10 cellular contexts compared by ENCODE assay signal in genomic region chr17:45046536-45047125, GRCh38. TPM values are rescaled to one million over a fixed set of nuclear protein-coding genes. Genes with fewer than 3 reads are reported as not detected.
A peak's percentile ranks its signal among the peaks of the same experiment; 100 is the strongest.
DNase-seq lines count a peak whose midpoint lies in the region; ATAC-seq and TF ChIP-seq lines count a peak whose summit lies in the region.
"Had no signal": no experiment of that assay in that cellular context is flagged by ENCODE, and none has a peak within 500 bp of the region (broad histone marks: within the 10 kb centered on the region; RNA-seq: fewer than 3 reads in every experiment).

No MANE protein-coding gene starts in this region.

- H2AFZ ChIP-seq in GM23248 = no peak overlapping the region

- no peak overlapping the region for H3K4me3 Mint-ChIP-seq in T-cell

- no peak overlapping the region for H3K4me2 ChIP-seq in GM23248 (ENCODE audit: unreplicated experiment)

- TF ChIP-seq CTCF in AG04450 (IDR thresholded peaks at IDR 0.05; ENCODE audit: low read depth, low read length) = no peak

- POLR2A ChIA-PET in AG04450 (lab: Yijun Ruan, JAX) (interaction anchor here (0.6 to 0.9 kb wide), 2 partner anchors 15 to 34 kb away, joined by 4 to 7 read pairs; no protein-coding TSS in a partner anchor), T-cell (lab: Charles Lee) (interaction anchor here (0.6 to 0.7 kb wide), 2 partner anchors 14 to 539 kb away, joined by 3 to 7 read pairs; no protein-coding TSS in a partner anchor)

- H3K4me1 ChIP-seq in GM23248 (ENCODE audit: insufficient read depth) = peaks cover 34% of the 10 kb centered on the region

- in situ Hi-C loops in GM23248 (cut with MboI) = loop anchor here (25.0 kb wide), 1 partner anchor 284 kb away; the partner anchor contains the start of gene ADAM11
- in situ Hi-C loops in KBM-7 (cut with MboI; ENCODE audit: low pct_unique_long_range_greater_than_20kb, low sequenced_read_pairs) = no loop called here

- no peak for DNase-seq in AG04450 (ENCODE audit: low read depth, low spot score)
- DNase-seq in GM23248 = peak; percentile 77
- DNase-seq in T-cell = no peak
- DNase-seq in left kidney (ENCODE audit: low read depth, low spot score) = peak; percentile 62
- DNase-seq in KBM-7 = no peak
- no peak for DNase-seq in NCI-H146 treated with DMSO at 0.1 percent for 48 hours (lab: John Stamatoyannopoulos, UW; ENCODE audit: unreplicated experiment)
- DNase-seq in iPS-NIHi7 (ENCODE audit: extremely low spot score) = no peak
- DNase-seq: left lung, NCI-H1417 treated with DMSO at 0.1 percent for 48 hours had no signal

- peak overlapping the region; percentile 27 for H3K9ac ChIP-seq in GM23248

- CTCF ChIA-PET in AG04450 (lab: Charles Lee) (interaction anchor here (0.8 to 1.8 kb wide), 3 partner anchors 49 to 126 kb away, joined by 3 to 12 read pairs (median 5); partner anchors contain the start of gene ACBD4), T-cell (lab: Charles Lee) (interaction anchor here (0.6 to 0.7 kb wide), 4 partner anchors 22 to 312 kb away, joined by 3 to 4 read pairs (median 3); no protein-coding TSS in a partner anchor)

- peak overlapping the region; percentile 23 to 61 for H3K27ac Mint-ChIP-seq in T-cell

- H3K4me3 ChIP-seq in AG04450 (ENCODE audit: low read depth, low read length) = no peak overlapping the region
- H3K4me3 ChIP-seq in GM23248 = no peak overlapping the region
- H3K4me3 ChIP-seq: left lung had no signal

- no peaks in the 10 kb centered on the region for H3K36me3 ChIP-seq in GM23248 (ENCODE audit: low read depth)
- H3K36me3 ChIP-seq: left lung had no signal

- H3K9me3 ChIP-seq in AG04450 (ENCODE audit: control insufficient read depth, insufficient read depth, low read length) (no peaks in the 10 kb centered on the region), GM23248 (ENCODE audit: low read depth) (no peaks in the 10 kb centered on the region)
- H3K9me3 ChIP-seq: left lung had no signal

- H3K27ac ChIP-seq in AG04450 (ENCODE audit: low read depth, low read length) (peak overlapping the region; percentile 31), GM23248 (peak overlapping the region; percentile 62)
- H3K27ac ChIP-seq: left lung had no signal

- H3F3A ChIP-seq in GM23248 (ENCODE audit: insufficient read depth) = peaks cover 32% of the 10 kb centered on the region

- H3K27me3 Mint-ChIP-seq in T-cell = no peaks in the 10 kb centered on the region

- peaks cover 46 to 52% (median 50%) of the 10 kb centered on the region in 3 donors for H3K4me1 Mint-ChIP-seq in T-cell

- H4K20me1 ChIP-seq in GM23248 (ENCODE audit: insufficient read depth) = no peaks in the 10 kb centered on the region

- no peak for ATAC-seq in T-cell (replicated peaks in 1 of 4)
- no peak for ATAC-seq in HG03439 (IDR thresholded peaks at IDR 0.05; ENCODE audit: unreplicated experiment)

- peaks cover 4% of the 10 kb centered on the region for H3K36me3 Mint-ChIP-seq in T-cell

- H3K9me2 ChIP-seq in GM23248 (ENCODE audit: insufficient read depth) = no peaks in the 10 kb centered on the region

- H3K27me3 ChIP-seq in AG04450 (ENCODE audit: control insufficient read depth, insufficient read depth, low read length) (no peaks in the 10 kb centered on the region), GM23248 (replicated peaks; ENCODE audit: insufficient read depth) (no peaks in the 10 kb centered on the region)
- H3K27me3 ChIP-seq: left lung had no signal

- H3K79me2 ChIP-seq in GM23248 (ENCODE audit: insufficient read depth) = peaks cover 92% of the 10 kb centered on the region

- 82 to 86% methylated on average over 7 to 9 of the region's 9 CpGs for WGBS in GM23248 (ENCODE audit: low coverage in 1 of 2, low lambda C conversion rate in 2 of 2, missing lambda C conversion rate in 2 of 2), 2 experiments

- no peaks in the 10 kb centered on the region for H3K9me3 Mint-ChIP-seq in T-cell

RNA-seq across cellular contexts. Expression of gene DCAKD, which starts 4.8 kb away (rescaled TPM):
- polyA plus RNA-seq in AG04450 (2011; rRNA removed) (21.8 and 29.1 TPM in 2 replicates), GM23248 (2016; fragmentation: Nextera tagmentation; extraction: Ambion mirVana) (24.8 and 28.0 TPM in 2 replicates)
- polyA minus RNA-seq in AG04450 (2011; rRNA and poly(A)+ RNA removed) = 50.3 and 67.2 TPM in 2 replicates
- 37.1 and 45.8 TPM in 2 replicates for total RNA-seq in GM23248 (2014; rRNA removed; shearing (Covaris generic))
- total RNA-seq in T-cell = 10 to 100 TPM; 18.7 to 40.7 (median 29.7) TPM

RNA-seq across cellular contexts. Expression of gene NMT1, which starts 14.5 kb away (rescaled TPM):
- polyA plus RNA-seq in AG04450 (2011; rRNA removed) = 60.6 and 63.6 TPM in 2 replicates
- 62.0 and 70.9 TPM in 2 replicates for polyA minus RNA-seq in AG04450 (2011; rRNA and poly(A)+ RNA removed)
- total RNA-seq in GM23248 (2014; rRNA removed; shearing (Covaris generic)) = 59.4 and 61.8 TPM in 2 replicates
- 95.7 and 96.1 TPM in 2 replicates for polyA plus RNA-seq in GM23248 (2016; fragmentation: Nextera tagmentation; extraction: Ambion mirVana)
- 100 to 1,000 TPM in 3 of 5 donors, 10 to 100 TPM in 2; 79.5 to 139 (median 125) TPM for total RNA-seq in T-cell

Comparison
In these comparisons a context has a peak if more than half of its experiments do, and no peak if none do; other contexts are left out.
1. DNase-seq: peak in GM23248 (single experiment) and left kidney (single experiment); none in AG04450 (single experiment), T-cell (0 of 34), KBM-7 (single experiment), NCI-H146 treated with DMSO at 0.1 percent for 48 hours (single experiment) and iPS-NIHi7 (single experiment).